ENCODE assay signal across 14 cellular contexts in the genomic region with DNA sequence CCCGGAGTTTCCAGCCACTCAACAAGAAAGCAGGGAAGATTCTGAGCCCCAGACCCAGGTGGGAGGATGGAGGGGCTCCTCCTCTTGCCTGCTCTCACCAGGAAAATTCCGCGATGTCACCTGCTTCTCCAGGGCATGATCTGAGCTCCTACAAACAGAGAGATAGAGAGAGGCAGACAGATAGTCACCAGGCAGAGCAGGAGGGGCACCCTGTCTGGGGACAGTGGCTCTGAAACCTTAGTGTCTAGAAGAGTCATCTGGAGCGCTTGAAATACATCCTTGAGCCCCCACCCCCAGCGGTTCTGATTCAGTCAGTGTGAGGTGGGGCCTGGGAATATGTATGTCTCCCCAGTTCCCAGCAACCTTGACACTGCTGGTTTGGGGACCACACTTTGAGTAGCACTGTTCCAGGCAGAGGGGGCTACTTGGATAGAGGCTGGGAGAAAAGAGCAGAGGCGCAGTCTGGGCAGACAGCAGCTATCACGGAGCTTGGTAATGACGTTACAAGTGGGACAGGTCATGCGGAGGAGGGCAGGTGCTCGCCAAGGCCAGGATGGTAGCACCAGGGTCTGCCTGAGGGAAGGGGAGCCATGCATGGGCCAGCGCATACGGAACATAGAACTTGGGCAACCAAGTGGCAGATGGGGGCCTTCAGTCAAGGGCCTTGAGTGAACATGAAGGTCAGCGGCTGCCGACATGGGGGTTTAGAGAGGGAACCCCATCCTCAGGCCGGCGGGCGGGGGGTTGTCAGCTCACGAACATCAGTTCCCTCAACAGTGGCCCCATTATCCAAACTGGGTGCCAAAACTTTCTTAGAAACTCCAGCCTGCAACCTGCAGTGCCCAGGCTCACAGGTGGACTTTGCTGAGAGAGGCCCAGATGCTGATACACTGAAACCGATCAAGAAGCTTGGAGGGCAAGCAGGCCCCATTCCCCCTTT.
DNase-seq lines count a peak whose midpoint lies in the region; ATAC-seq and TF ChIP-seq lines count a peak whose summit lies in the region.
"Had no signal": no experiment of that assay in that cellular context is flagged by ENCODE, and none has a peak within 500 bp of the region (broad histone marks: within the 10 kb centered on the region; RNA-seq: fewer than 3 reads in every experiment).

No MANE protein-coding gene starts in this region.

- no peak overlapping the region for H3K27ac Mint-ChIP-seq in activated CD4-positive, alpha-beta memory T cell treated with anti-CD3 and anti-CD28 coated beads for 36 hours
- H3K27ac Mint-ChIP-seq in nephron progenitor cell, result peak overlapping the region; percentile 75
- H3K27ac Mint-ChIP-seq in activated naive CD8-positive, alpha-beta T cell treated with anti-CD3 and anti-CD28 coated beads for 36 hours, result no peak overlapping the region

- no peaks in the 10 kb centered on the region for H3K36me3 Mint-ChIP-seq in activated CD4-positive, alpha-beta memory T cell treated with anti-CD3 and anti-CD28 coated beads for 36 hours
- no peaks in the 10 kb centered on the region for H3K36me3 Mint-ChIP-seq in nephron progenitor cell (ENCODE audit: low read depth)
- H3K36me3 Mint-ChIP-seq in activated naive CD8-positive, alpha-beta T cell treated with anti-CD3 and anti-CD28 coated beads for 36 hours, result no peaks in the 10 kb centered on the region
- H3K36me3 Mint-ChIP-seq: CD4-positive, CD25-positive, alpha-beta regulatory T cell had no signal

- no peaks in the 10 kb centered on the region for H3K36me3 ChIP-seq in suprapubic skin

- no peaks in the 10 kb centered on the region for H3K9me3 Mint-ChIP-seq in activated CD4-positive, alpha-beta memory T cell treated with anti-CD3 and anti-CD28 coated beads for 36 hours
- peaks cover 7% of the 10 kb centered on the region for H3K9me3 Mint-ChIP-seq in nephron progenitor cell
- H3K9me3 Mint-ChIP-seq in activated naive CD8-positive, alpha-beta T cell treated with anti-CD3 and anti-CD28 coated beads for 36 hours, result peaks cover under 1% of the 10 kb centered on the region
- H3K9me3 Mint-ChIP-seq: CD4-positive, CD25-positive, alpha-beta regulatory T cell had no signal

- H3K4me3 ChIP-seq in suprapubic skin, result no peak overlapping the region
- H3K4me3 ChIP-seq: GM12878 had no signal

- no peak overlapping the region for H3K4me3 Mint-ChIP-seq in activated CD4-positive, alpha-beta memory T cell treated with anti-CD3 and anti-CD28 coated beads for 36 hours
- H3K4me3 Mint-ChIP-seq in nephron progenitor cell, result peak overlapping the region; percentile 21
- H3K4me3 Mint-ChIP-seq in activated naive CD8-positive, alpha-beta T cell treated with anti-CD3 and anti-CD28 coated beads for 36 hours, result no peak overlapping the region
- H3K4me3 Mint-ChIP-seq: CD4-positive, CD25-positive, alpha-beta regulatory T cell had no signal

- H3K27me3 Mint-ChIP-seq in activated CD4-positive, alpha-beta memory T cell treated with anti-CD3 and anti-CD28 coated beads for 36 hours, result peaks cover 3% of the 10 kb centered on the region
- peaks cover 7% of the 10 kb centered on the region for H3K27me3 Mint-ChIP-seq in nephron progenitor cell (ENCODE audit: low read depth, poor library complexity)
- peaks cover 21% of the 10 kb centered on the region for H3K27me3 Mint-ChIP-seq in activated naive CD8-positive, alpha-beta T cell treated with anti-CD3 and anti-CD28 coated beads for 36 hours

- WGBS in suprapubic skin, result 95% methylated on average over 13 of the region's 19 CpGs

- no peaks in the 10 kb centered on the region for H3K9me3 ChIP-seq in suprapubic skin

- H3K4me1 Mint-ChIP-seq in activated CD4-positive, alpha-beta memory T cell treated with anti-CD3 and anti-CD28 coated beads for 36 hours (ENCODE audit: low read depth), result peaks cover 5% of the 10 kb centered on the region
- peaks cover 46% of the 10 kb centered on the region for H3K4me1 Mint-ChIP-seq in nephron progenitor cell
- H3K4me1 Mint-ChIP-seq in activated naive CD8-positive, alpha-beta T cell treated with anti-CD3 and anti-CD28 coated beads for 36 hours, result peaks cover under 1% of the 10 kb centered on the region
- H3K4me1 Mint-ChIP-seq: CD4-positive, CD25-positive, alpha-beta regulatory T cell had no signal

- POLR2A ChIA-PET in activated CD4-positive, alpha-beta memory T cell treated with anti-CD3 and anti-CD28 coated beads for 36 hours (lab: Charles Lee), result no interaction called here

- peak; percentile 5 for DNase-seq in activated CD4-positive, alpha-beta memory T cell treated with anti-CD3 and anti-CD28 coated beads for 36 hours
- peak; percentile 27 for DNase-seq in ecto neural progenitor cell (ENCODE audit: low spot score)
- no peak for DNase-seq in nephron progenitor cell
- peak; percentile 44 to 73 for DNase-seq in suprapubic skin (ENCODE audit: low spot score in 2 of 2)
- no peak for DNase-seq in activated naive CD8-positive, alpha-beta T cell treated with anti-CD3 and anti-CD28 coated beads for 36 hours
- DNase-seq in NCI-H748 (lab: John Stamatoyannopoulos, UW; ENCODE audit: unreplicated experiment), result no peak
- DNase-seq: AML-193; CD4-positive, CD25-positive, alpha-beta regulatory T cell; DMS53; KG1; NCI-H2107; PC-3 had no signal

- no peak for TF ChIP-seq POLR2A in suprapubic skin (IDR thresholded peaks at IDR 0.05)

- ATAC-seq in GM19467 (IDR thresholded peaks at IDR 0.05; ENCODE audit: unreplicated experiment), result no peak
- ATAC-seq: GM12878, PC-3 had no signal

- H3K27me3 ChIP-seq in suprapubic skin, result no peaks in the 10 kb centered on the region

- TF ChIP-seq EP300 in suprapubic skin (IDR thresholded peaks at IDR 0.05), result no peak

- intact Hi-C loops in activated CD4-positive, alpha-beta memory T cell treated with anti-CD3 and anti-CD28 coated beads for 36 hours (cut with micrococcal nuclease), result no loop called here

- no peak overlapping the region for H3K27ac ChIP-seq in suprapubic skin

- CTCF ChIA-PET in activated CD4-positive, alpha-beta memory T cell treated with anti-CD3 and anti-CD28 coated beads for 36 hours (lab: Charles Lee), result no interaction called here

- H3K4me1 ChIP-seq in suprapubic skin, result no peaks in the 10 kb centered on the region

- TF ChIP-seq CTCF in nephron progenitor cell (IDR thresholded peaks at IDR 0.05), result no peak
- TF ChIP-seq CTCF in suprapubic skin (IDR thresholded peaks at IDR 0.05), result no peak

Comparison
In these comparisons a context has a peak if more than half of its experiments do, and no peak if none do; other contexts are left out.
1. DNase-seq: peak in activated CD4-positive, alpha-beta memory T cell treated with anti-CD3 and anti-CD28 coated beads for 36 hours (single experiment), ecto neural progenitor cell (single experiment) and suprapubic skin (2 of 2); none in nephron progenitor cell (single experiment), activated naive CD8-positive, alpha-beta T cell treated with anti-CD3 and anti-CD28 coated beads for 36 hours (single experiment) and NCI-H748 (single experiment).